ENCODE assay signal across 3 cellular contexts in genomic region chr11:67311556-67312082, GRCh38.
A peak's percentile ranks its signal among the peaks of the same experiment; 100 is the strongest.
TF ChIP-seq lines count a peak whose summit lies in the region.

No MANE protein-coding gene starts in this region.

TF ChIP-seq in A549, 52 proteins besides CTCF, POLR2A, EP300 and RAD21:
- TF ChIP-seq USF2 (IDR thresholded peaks at IDR 0.05): no peak
- TF ChIP-seq MAFK (IDR thresholded peaks at IDR 0.05; ENCODE audit: partially characterized antibody): no peak
- no peak for TF ChIP-seq MAZ (IDR thresholded peaks at IDR 0.05; ENCODE audit: borderline replicate concordance, low read depth, low read length)
- TF ChIP-seq PHF8 (IDR thresholded peaks at IDR 0.05; ENCODE audit: borderline replicate concordance, low read depth): no peak
- no peak for TF ChIP-seq JUNB (IDR thresholded peaks at IDR 0.05)
- no peak for TF ChIP-seq JUN (IDR thresholded peaks at IDR 0.05)
- TF ChIP-seq CHD2 (IDR thresholded peaks at IDR 0.05; ENCODE audit: low read length, partially characterized antibody): no peak
- no peak for TF ChIP-seq RNF2 (IDR thresholded peaks at IDR 0.05; ENCODE audit: borderline replicate concordance, low read depth)
- no peak for TF ChIP-seq HEYL (CRISPR knock-in tag; IDR thresholded peaks at IDR 0.05)
- no peak for TF ChIP-seq REST (IDR thresholded peaks at IDR 0.05)
- no peak for TF ChIP-seq GATA3 (IDR thresholded peaks at IDR 0.05; ENCODE audit: borderline replicate concordance)
- TF ChIP-seq KDM5A (IDR thresholded peaks at IDR 0.05): no peak
- no peak for TF ChIP-seq POLR2AphosphoS2 (conservative IDR thresholded peaks at IDR 0.05; ENCODE audit: low read length)
- no peak for TF ChIP-seq BHLHE40 (IDR thresholded peaks at IDR 0.05; ENCODE audit: low read depth, low read length)
- no peak for TF ChIP-seq ZNF302 (CRISPR knock-in tag; IDR thresholded peaks at IDR 0.05)
TF ChIP-seq in A549: peak in this region for 0.

TF ChIP-seq in HCT116, 20 proteins besides CTCF, POLR2A, EP300 and RAD21:
- no peak for TF ChIP-seq MAX (IDR thresholded peaks at IDR 0.05)
- TF ChIP-seq EZH2phosphoT487 (IDR thresholded peaks at IDR 0.05; ENCODE audit: borderline replicate concordance): no peak
- TF ChIP-seq REST (IDR thresholded peaks at IDR 0.05; ENCODE audit: low read depth): no peak
- TF ChIP-seq CEBPB (IDR thresholded peaks at IDR 0.05; ENCODE audit: low read depth): no peak
- no peak for TF ChIP-seq EZH2 (IDR thresholded peaks at IDR 0.05)
- TF ChIP-seq FOSL1 (IDR thresholded peaks at IDR 0.05; ENCODE audit: low read depth): no peak
- no peak for TF ChIP-seq ZNF274 (IDR thresholded peaks at IDR 0.05; ENCODE audit: low read depth, low read length)
- no peak for TF ChIP-seq YY1 (IDR thresholded peaks at IDR 0.05; ENCODE audit: extremely low read depth, insufficient replicate concordance, low read depth, low read length)
- no peak for TF ChIP-seq TCF7L2 (IDR thresholded peaks at IDR 0.05; ENCODE audit: borderline replicate concordance, extremely low read depth, insufficient read depth, insufficient read length)
- no peak for TF ChIP-seq POLR2AphosphoS5 (IDR thresholded peaks at IDR 0.05; ENCODE audit: low read depth, low read length)
- TF ChIP-seq ATF3 (IDR thresholded peaks at IDR 0.05): no peak
- no peak for TF ChIP-seq ZBTB33 (IDR thresholded peaks at IDR 0.05; ENCODE audit: extremely low read depth, insufficient replicate concordance, low read length)

TF ChIP-seq in K562, 482 proteins besides CTCF, POLR2A, EP300 and RAD21:
- TF ChIP-seq ZNF780A (CRISPR knock-in tag; IDR thresholded peaks at IDR 0.05) (no peak), ZBTB33 (CRISPR knock-in tag; IDR thresholded peaks at IDR 0.05) (0 out of 2 replicates have a peak, but pooled peaks have one; percentile 16), NR2C2 (CRISPR knock-in tag; IDR thresholded peaks at IDR 0.05) (no peak), NR2C2 (tag; IDR thresholded peaks at IDR 0.05) (no peak), MAX (CRISPR knock-in tag; IDR thresholded peaks at IDR 0.05) (0 out of 2 replicates have a peak, but pooled peaks have one; percentile 25)
